20 cellular contexts compared by ENCODE assay signal in the genomic region with DNA sequence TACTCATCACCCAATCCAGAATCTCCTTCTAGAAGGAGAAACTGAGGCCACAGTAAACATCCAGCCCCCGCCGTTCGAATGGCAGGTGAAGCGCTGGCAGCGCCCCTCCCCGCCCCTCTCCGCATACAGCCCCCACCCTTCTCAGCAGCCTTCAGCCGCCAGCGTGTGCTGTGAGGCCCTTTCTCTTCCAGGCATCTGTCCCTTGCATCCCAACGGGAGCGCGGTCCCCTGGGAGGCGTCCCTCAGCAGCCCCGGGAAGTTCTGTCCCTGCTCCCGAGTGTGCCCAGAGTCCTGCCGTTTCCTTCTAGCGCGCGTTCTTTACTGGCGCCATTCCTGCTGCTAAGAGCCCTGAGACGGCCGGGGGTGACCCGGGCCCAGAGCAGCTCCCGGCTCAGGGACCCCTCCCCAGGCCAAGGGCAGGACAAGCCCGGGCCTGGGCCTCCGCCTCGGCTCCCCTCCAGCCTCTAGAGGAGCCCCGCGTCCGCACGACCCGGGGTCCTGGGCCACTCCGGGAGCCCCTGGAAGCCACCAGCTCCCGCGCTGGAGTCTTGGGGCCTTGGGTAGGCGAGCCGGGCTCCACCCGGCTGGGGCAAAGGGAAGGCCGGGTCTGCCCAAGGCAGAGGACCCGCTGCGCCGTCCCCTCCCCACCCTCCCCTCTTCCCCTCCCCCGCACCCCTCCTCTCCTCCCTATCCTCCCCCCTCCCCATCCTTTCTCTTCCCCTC.
DNase-seq lines count a peak whose midpoint lies in the region; ATAC-seq, FAIRE-seq and TF ChIP-seq lines count a peak whose summit lies in the region.
"Had no signal": no experiment of that assay in that cellular context is flagged by ENCODE, and none has a peak within 500 bp of the region (broad histone marks: within the 10 kb centered on the region; RNA-seq: fewer than 3 reads in every experiment).

No MANE protein-coding gene starts in this region.

- no peak overlapping the region for H3K9ac ChIP-seq in HepG2 (ENCODE audit: insufficient read depth, low read depth, low read length)
- H3K9ac ChIP-seq: SK-N-SH had no signal

- H3K27me3 ChIP-seq in HepG2 (ENCODE audit: control insufficient read depth in 1 of 2, insufficient read depth in 2 of 2, low read length in 2 of 2) (peaks cover 0 to 22% of the 10 kb centered on the region in 2 experiments; a peak in 3 of 5 replicates), right lobe of liver (no peaks in the 10 kb centered on the region), left ventricle myocardium inferior (ENCODE audit: low read depth) (peaks cover 95% of the 10 kb centered on the region)

- TF ChIP-seq EP300 in HepG2 (IDR thresholded peaks at IDR 0.05; ENCODE audit: low read depth in 2 of 2, low read length in 2 of 2) (no peak), HepG2 (CRISPR knock-in tag; IDR thresholded peaks at IDR 0.05; ENCODE audit: borderline replicate concordance) (no peak)

- intact Hi-C loops in HepG2 (cut with micrococcal nuclease; ENCODE audit: unreplicated experiment) (no loop called here), right lobe of liver (cut with DNase I) (loop anchor here (5.0 to 10.0 kb wide), 2 partner anchors 73 to 750 kb away; no protein-coding TSS in a partner anchor), left ventricle myocardium inferior (cut with micrococcal nuclease) (no loop called here)

- H3K4me2 ChIP-seq in HepG2 (ENCODE audit: low read depth, low read length) = no peak overlapping the region
- H3K4me2 ChIP-seq: KMS-11, SK-N-SH had no signal

- no peaks in the 10 kb centered on the region for H3K4me1 ChIP-seq in HepG2 (ENCODE audit: insufficient read depth, low read length)
- no peaks in the 10 kb centered on the region for H3K4me1 ChIP-seq in right lobe of liver
- peaks cover 6% of the 10 kb centered on the region for H3K4me1 ChIP-seq in left ventricle myocardium inferior

- TF ChIP-seq RAD21 in HepG2 (CRISPR knock-in tag; IDR thresholded peaks at IDR 0.05) = no peak

- H4K20me1 ChIP-seq in HepG2 (ENCODE audit: insufficient read depth, low read length) = no peaks in the 10 kb centered on the region

- H3K9me3 ChIP-seq in HepG2 (ENCODE audit: low read length) = no peaks in the 10 kb centered on the region
- no peaks in the 10 kb centered on the region for H3K9me3 ChIP-seq in right lobe of liver
- H3K9me3 ChIP-seq in left ventricle myocardium inferior (replicated peaks) = no peaks in the 10 kb centered on the region
- H3K9me3 ChIP-seq: BLaER1, MG63, neutrophil, sigmoid colon, SK-N-SH, tibial nerve had no signal

- H3K36me3 ChIP-seq in HepG2 (replicated peaks in 1 of 2; ENCODE audit: control insufficient read depth in 1 of 2, insufficient read depth in 2 of 2, low read length in 2 of 2) (no peaks in the 10 kb centered on the region), right lobe of liver (no peaks in the 10 kb centered on the region), left ventricle myocardium inferior (no peaks in the 10 kb centered on the region)
- H3K36me3 ChIP-seq: BLaER1, MG63, neutrophil, sigmoid colon, tibial nerve had no signal

- POLR2A ChIA-PET in HepG2 (lab: Yijun Ruan, JAX) = no interaction called here

- no peaks in the 10 kb centered on the region for H3K79me2 ChIP-seq in HepG2 (ENCODE audit: insufficient read depth, low read length)

- FAIRE-seq in HepG2 (lab: Jason Lieb, UNC) = no peak
- FAIRE-seq: colon, TTC549 had no signal

- H3K4me3 ChIP-seq in HepG2 (replicated peaks in 1 of 3; ENCODE audit: insufficient read depth in 1 of 3, low read depth in 2 of 3, low read length in 3 of 3) = no peak overlapping the region
- no peak overlapping the region for H3K4me3 ChIP-seq in right lobe of liver
- no peak overlapping the region for H3K4me3 ChIP-seq in left ventricle myocardium inferior
- H3K4me3 ChIP-seq: MG63 had no signal

- no TSS peak for BruUV-seq in HepG2 (replicated peaks; lab: Mats Ljungman, UMichigan)

- ATAC-seq in HepG2 (no peak), right lobe of liver (no peak), HG03432 (IDR thresholded peaks at IDR 0.05; ENCODE audit: unreplicated experiment) (no peak)

- CTCF ChIA-PET in HepG2 (lab: Yijun Ruan, JAX; ENCODE audit: low intra/inter-chr PET ratio, low total read pairs) = interaction anchor here (1.3 to 1.5 kb wide), 2 partner anchors 82 to 753 kb away, joined by 6 to 11 read pairs; no protein-coding TSS in a partner anchor

- in situ Hi-C loops in HepG2 (cut with HindIII; ENCODE audit: extremely low pct_ligation_motif_present, low pct_unique_long_range_greater_than_20kb) = no loop called here

- no peak for DNase-seq in HepG2 (ENCODE audit: low spot score)
- no peak for DNase-seq in right lobe of liver
- peak; percentile 41 to 67 for DNase-seq in NCI-H524 (lab: John Stamatoyannopoulos, UW)
- peak; percentile 10 for DNase-seq in iPS-NIHi11 (ENCODE audit: low spot score)
- DNase-seq in left ventricle myocardium inferior = no peak
- DNase-seq in NCI-H226 = no peak
- DNase-seq: activated gamma-delta T cell treated with Interleukin-2 at 50 U/mL for 16 hours; activated T-cell treated with anti-CD3 and anti-CD28 coated beads, Interleukin-2, amount 50 U/mL, for 4 hours; effector CD4-positive, alpha-beta T cell had no signal

- TF ChIP-seq CTCF in HepG2 (CRISPR knock-in tag; IDR thresholded peaks at IDR 0.05) (no peak), right lobe of liver (IDR thresholded peaks at IDR 0.05) (no peak), left ventricle myocardium inferior (IDR thresholded peaks at IDR 0.05; ENCODE audit: borderline replicate concordance) (no peak)

- 60% methylated on average over 26 of the region's 43 CpGs for WGBS in HepG2 (ENCODE audit: low lambda C conversion rate)
- 50% methylated on average over 21 of the region's 43 CpGs for WGBS in right lobe of liver (ENCODE audit: insufficient coverage, low coverage, low lambda C conversion rate, missing lambda C conversion rate)

- H3K27ac ChIP-seq in HepG2 (ENCODE audit: extremely low read length, insufficient read depth, low read length) = no peak overlapping the region
- no peak overlapping the region for H3K27ac ChIP-seq in right lobe of liver
- no peak overlapping the region for H3K27ac ChIP-seq in left ventricle myocardium inferior (replicated peaks)
- H3K27ac ChIP-seq: epithelial cell of prostate, KMS-11, neutrophil, sigmoid colon, tibial nerve had no signal

- TF ChIP-seq POLR2A in HepG2 (IDR thresholded peaks at IDR 0.05; ENCODE audit: insufficient read depth in 1 of 2, low read depth in 2 of 2, low read length in 2 of 2) (no peak), right lobe of liver (IDR thresholded peaks at IDR 0.05) (no peak)

- H2AFZ ChIP-seq in HepG2 (ENCODE audit: low read length) = no peak overlapping the region

TF ChIP-seq in HepG2, 621 proteins besides CTCF, POLR2A, EP300 and RAD21:
- TF ChIP-seq MXI1 (IDR thresholded peaks at IDR 0.05; ENCODE audit: borderline replicate concordance, low read depth, low read length) = no peak
- TF ChIP-seq STAT5B (CRISPR knock-in tag; IDR thresholded peaks at IDR 0.05) = no peak
- no peak for TF ChIP-seq ZNF7 (CRISPR knock-in tag; IDR thresholded peaks at IDR 0.05)
- peak; percentile 80 for TF ChIP-seq HNRNPK (IDR thresholded peaks at IDR 0.05; ENCODE audit: low read depth, low read length, poor library complexity, severe bottlenecking)
TF ChIP-seq in HepG2: peak in this region for 1.

Comparison
In these comparisons a context has a peak if more than half of its experiments do, and no peak if none do; other contexts are left out.
1. intact Hi-C loops: an anchor here in right lobe of liver (5.0 to 10.0 kb wide); none called in HepG2 and left ventricle myocardium inferior.
2. DNase-seq: peak in NCI-H524 (2 of 2) and iPS-NIHi11 (single experiment); none in HepG2 (single experiment), right lobe of liver (0 of 3), left ventricle myocardium inferior (single experiment) and NCI-H226 (single experiment).